Comparison of ENCODE assay signal across 15 cellular contexts in the genomic region with DNA sequence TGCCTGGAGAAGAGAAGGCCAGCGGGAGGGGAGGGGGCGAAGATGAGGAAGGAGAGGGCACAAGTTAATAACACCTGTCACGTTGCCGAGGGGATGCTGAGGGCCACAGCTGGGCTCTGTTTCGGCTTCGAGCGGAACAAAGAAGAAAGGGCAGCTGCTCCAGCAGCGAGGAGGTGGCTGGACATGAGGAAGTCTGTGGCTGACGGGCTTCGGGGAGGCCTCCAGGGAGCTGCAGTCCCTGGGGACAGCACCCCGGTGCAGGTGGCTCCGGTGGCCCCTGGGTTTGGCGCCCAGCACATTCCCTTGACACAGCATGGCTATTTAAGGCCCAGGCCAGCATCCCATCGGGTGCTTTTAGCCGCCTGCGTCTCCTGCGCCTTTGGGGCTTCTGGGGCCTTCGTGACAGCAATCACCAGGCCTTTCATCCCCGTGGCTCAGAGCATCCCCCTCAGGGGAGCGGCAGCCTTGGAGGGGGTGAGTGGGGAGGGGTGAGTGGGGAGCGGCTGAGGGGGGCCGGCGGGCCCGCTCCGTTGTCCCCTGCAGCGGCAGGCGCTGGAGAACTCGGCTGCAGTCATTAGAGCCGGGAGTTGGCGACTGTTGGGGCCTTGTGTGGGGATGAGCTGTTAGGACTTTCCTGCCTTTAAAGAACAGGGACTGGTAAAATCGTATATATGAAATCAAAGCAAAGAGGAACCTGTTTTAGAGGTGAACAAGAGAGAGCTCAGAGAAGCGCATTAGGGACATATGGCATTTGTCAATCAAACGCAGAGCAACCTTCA.
DNase-seq lines count a peak whose midpoint lies in the region; ATAC-seq, FAIRE-seq and TF ChIP-seq lines count a peak whose summit lies in the region.
"Had no signal": no experiment of that assay in that cellular context is flagged by ENCODE, and none has a peak within 500 bp of the region (broad histone marks: within the 10 kb centered on the region; RNA-seq: fewer than 3 reads in every experiment).

No MANE protein-coding gene starts in this region.

- no peak overlapping the region for H2BK12ac ChIP-seq in H1 (ENCODE audit: low read depth, low read length)

- H3K9me3 ChIP-seq in H1 (ENCODE audit: insufficient read depth in 2 of 2, low read depth in 1 of 2, low read length in 1 of 2), result no peaks in the 10 kb centered on the region

- 0 out of 2 replicates have a peak overlapping the region, but pooled peaks have one; percentile 53 for H2AK5ac ChIP-seq in H1 (ENCODE audit: low read depth, low read length)

- H2AFZ ChIP-seq in H1 (ENCODE audit: low read length), result no peak overlapping the region

- no peak for TF ChIP-seq POLR2A in H1 (IDR thresholded peaks at IDR 0.05; ENCODE audit: control extremely low read depth in 1 of 2, low read depth in 2 of 2, low read length in 2 of 2)

- no peak overlapping the region for H4K8ac ChIP-seq in H1 (ENCODE audit: extremely low read depth, insufficient read depth, low read length)

- no peak overlapping the region for H3K14ac ChIP-seq in H1 (ENCODE audit: insufficient read length)

- no peak for TF ChIP-seq RAD21 in H1 (IDR thresholded peaks at IDR 0.05 in 1 of 2, conservative IDR thresholded peaks at IDR 0.05 in 1 of 2; ENCODE audit: low read depth in 2 of 2, low read length in 2 of 2)

- H3K79me2 ChIP-seq in H1 (ENCODE audit: control insufficient read depth in 1 of 2, insufficient read depth in 2 of 2, low read length in 2 of 2), result no peaks in the 10 kb centered on the region

- no peak overlapping the region for H3K27ac ChIP-seq in H1 (ENCODE audit: low read depth, low read length)
- H3K27ac ChIP-seq: C4-2B had no signal

- no peak overlapping the region for H2BK120ac ChIP-seq in H1 (replicated peaks; ENCODE audit: low read depth, low read length)

- peak overlapping the region; percentile 55 for H3K27ac Mint-ChIP-seq in stimulated activated memory B cell treated with anti-CD40 and anti-IgM and Interleukin-4, amounts not matched to agents 10 μg/mL and 1 μg/mL and 100 μg/mL, for 72 hours
- H3K27ac Mint-ChIP-seq: activated naive CD8-positive, alpha-beta T cell treated with anti-CD3 and anti-CD28 coated beads, Interleukin-2, amount 10 ng/mL, durations not matched to agents 7 days and 5 days; progenitor cell of endocrine pancreas had no signal

- peaks cover 0 to 5% of the 10 kb centered on the region in 2 experiments for H4K20me1 ChIP-seq in H1 (replicated peaks in 1 of 2; ENCODE audit: control insufficient read depth in 1 of 2, insufficient read depth in 2 of 2, low read length in 2 of 2)

- H4K91ac ChIP-seq in H1 (replicated peaks; ENCODE audit: insufficient read length, low read length), result no peak overlapping the region

- H3K36me3 Mint-ChIP-seq in stimulated activated memory B cell treated with anti-CD40 and anti-IgM and Interleukin-4, amounts not matched to agents 10 μg/mL and 1 μg/mL and 100 μg/mL, for 72 hours, result no peaks in the 10 kb centered on the region
- H3K36me3 Mint-ChIP-seq: activated naive CD8-positive, alpha-beta T cell treated with anti-CD3 and anti-CD28 coated beads, Interleukin-2, amount 10 ng/mL, durations not matched to agents 7 days and 5 days had no signal

- H3K4ac ChIP-seq in H1 (replicated peaks; ENCODE audit: insufficient read length, low read depth, low read length), result no peak overlapping the region

- no peak overlapping the region for H2BK15ac ChIP-seq in H1 (ENCODE audit: low read length)

- H3K23me2 ChIP-seq in H1 (ENCODE audit: low read depth, low read length), result peaks cover 3% of the 10 kb centered on the region; the same call in 1 of the 2 replicates

- no peak overlapping the region for H2BK5ac ChIP-seq in H1 (ENCODE audit: low read depth, low read length)

- DNase-seq in H1 (ENCODE audit: low read depth in 1 of 2, low spot score in 2 of 2) (peak in 1 of 2 experiments; percentile 42), DMS153 (lab: John Stamatoyannopoulos, UW) (no peak), cortex of kidney (lab: John Stamatoyannopoulos, UW) (no peak)
- DNase-seq in effector CD4-positive, alpha-beta T cell, result no peak
- DNase-seq: activated naive CD8-positive, alpha-beta T cell treated with anti-CD3 and anti-CD28 coated beads, Interleukin-2, amount 10 ng/mL, durations not matched to agents 7 days and 5 days; effector memory CD8-positive, alpha-beta T cell; MV-4-11; NCI-H2107; SHP77 treated with DMSO at 0.1 percent for 48 hours; stimulated activated CD4-positive, alpha-beta T cell treated with anti-CD3 and anti-CD28 coated beads, Interleukin-12 subunit alpha, Interleukin-12 subunit beta, amount 100 ng/mL, for 4 hours had no signal

- H3K27me3 Mint-ChIP-seq in stimulated activated memory B cell treated with anti-CD40 and anti-IgM and Interleukin-4, amounts not matched to agents 10 μg/mL and 1 μg/mL and 100 μg/mL, for 72 hours, result peaks cover 9% of the 10 kb centered on the region

- no peaks in the 10 kb centered on the region for H3K79me1 ChIP-seq in H1 (ENCODE audit: low read depth, low read length)

- no peak overlapping the region for H4K5ac ChIP-seq in H1 (ENCODE audit: insufficient read length, low read depth, low read length)

- H3K18ac ChIP-seq in H1 (ENCODE audit: extremely low read depth, low read length), result no peak overlapping the region

- H3K23ac ChIP-seq in H1 (ENCODE audit: insufficient read length), result no peak overlapping the region

- no peak overlapping the region for H3K4me3 ChIP-seq in H1 (ENCODE audit: extremely low read depth in 1 of 4, insufficient read depth in 2 of 4, low read depth in 3 of 4, low read length in 4 of 4)

- H3K36me3 ChIP-seq in H1 (ENCODE audit: control insufficient read depth in 2 of 4, insufficient read depth in 4 of 4, low read length in 3 of 4), result no peaks in the 10 kb centered on the region

- no peak for TF ChIP-seq CTCF in H1 (IDR thresholded peaks at IDR 0.05; ENCODE audit: control extremely low read depth in 1 of 3, insufficient read depth in 1 of 3, low read depth in 1 of 3, low read length in 3 of 3)

- TF ChIP-seq EP300 in H1 (IDR thresholded peaks at IDR 0.05; ENCODE audit: borderline replicate concordance in 1 of 2, low read depth in 2 of 2, low read length in 2 of 2), result no peak

- H3K27me3 ChIP-seq in H1 (replicated peaks in 1 of 4; ENCODE audit: control insufficient read depth in 3 of 4, extremely low read depth in 1 of 4, insufficient read depth in 3 of 4, low read length in 3 of 4), result peaks cover 0 to 2% (median 0%) of the 10 kb centered on the region in 4 experiments; a peak in 1 of 7 replicates

- FAIRE-seq in H1 (lab: Jason Lieb, UNC), result no peak

- H3K4me1 Mint-ChIP-seq in stimulated activated memory B cell treated with anti-CD40 and anti-IgM and Interleukin-4, amounts not matched to agents 10 μg/mL and 1 μg/mL and 100 μg/mL, for 72 hours, result peaks cover 46% of the 10 kb centered on the region

- WGBS in H1 (ENCODE audit: extremely low coverage in 1 of 2, insufficient coverage in 1 of 2, insufficient read length in 1 of 2, insufficient replicate concordance in 2 of 2, low coverage in 1 of 2, low lambda C conversion rate in 2 of 2, missing lambda C conversion rate in 1 of 2), 2 experiments, result 93% methylated on average over 31 of the region's 33 CpGs; no CpG with 5 or more reads in 1 of the 2 experiments

- peaks cover 0 to 18% (median 4%) of the 10 kb centered on the region in 4 experiments; a peak in 3 of 7 replicates for H3K4me1 ChIP-seq in H1 (replicated peaks in 1 of 4; ENCODE audit: control insufficient read depth in 3 of 4, insufficient read depth in 4 of 4, low read length in 3 of 4)

- H3K9me3 Mint-ChIP-seq in stimulated activated memory B cell treated with anti-CD40 and anti-IgM and Interleukin-4, amounts not matched to agents 10 μg/mL and 1 μg/mL and 100 μg/mL, for 72 hours, result peaks cover 3% of the 10 kb centered on the region
- H3K9me3 Mint-ChIP-seq: activated naive CD8-positive, alpha-beta T cell treated with anti-CD3 and anti-CD28 coated beads, Interleukin-2, amount 10 ng/mL, durations not matched to agents 7 days and 5 days; effector memory CD8-positive, alpha-beta T cell had no signal

- no peak overlapping the region for H2BK20ac ChIP-seq in H1 (ENCODE audit: low read length)

- ATAC-seq in GM19043 (IDR thresholded peaks at IDR 0.05; ENCODE audit: low read depth, unreplicated experiment), result peak; percentile 32
- peak; percentile 38 for ATAC-seq in HG02973 (IDR thresholded peaks at IDR 0.05; ENCODE audit: unreplicated experiment)
- peak; percentile 72 for ATAC-seq in stimulated activated memory B cell treated with anti-CD40 and anti-IgM and Interleukin-4, amounts not matched to agents 10 μg/mL and 1 μg/mL and 100 μg/mL, for 72 hours
- ATAC-seq: effector memory CD8-positive, alpha-beta T cell had no signal

- POLR2A ChIA-PET in H1 (lab: Charles Lee; ENCODE audit: partially characterized antibody), result no interaction called here

- H3K4me2 ChIP-seq in H1 (ENCODE audit: insufficient read depth in 1 of 2, low read depth in 2 of 2, low read length in 2 of 2), result no peak overlapping the region

- CTCF ChIA-PET in H1 (lab: Charles Lee; ENCODE audit: partially characterized antibody), result interaction anchor here (2.3 kb wide), 1 partner anchor 11 kb away, joined by 7 read pairs; no protein-coding TSS in a partner anchor

- no peak overlapping the region for H3K9ac ChIP-seq in H1 (replicated peaks in 1 of 4; ENCODE audit: extremely low read depth in 1 of 4, low read depth in 3 of 4, low read length in 3 of 4)

- peak overlapping the region; percentile 61 for H3K4me3 Mint-ChIP-seq in stimulated activated memory B cell treated with anti-CD40 and anti-IgM and Interleukin-4, amounts not matched to agents 10 μg/mL and 1 μg/mL and 100 μg/mL, for 72 hours
- H3K4me3 Mint-ChIP-seq: activated naive CD8-positive, alpha-beta T cell treated with anti-CD3 and anti-CD28 coated beads, Interleukin-2, amount 10 ng/mL, durations not matched to agents 7 days and 5 days had no signal

- H3K56ac ChIP-seq in H1 (replicated peaks; ENCODE audit: insufficient read length, low read depth, low read length), result no peak overlapping the region

TF ChIP-seq in H1, 55 proteins besides CTCF, POLR2A, EP300 and RAD21 (continues in another document):
- TF ChIP-seq RNF2 (IDR thresholded peaks at IDR 0.05; ENCODE audit: borderline replicate concordance, low read depth, low read length, missing control alignments, poor library complexity, severe bottlenecking) (no peak), E2F6 (IDR thresholded peaks at IDR 0.05) (no peak), GABPA (IDR thresholded peaks at IDR 0.05; ENCODE audit: borderline replicate concordance, insufficient read depth, low read length) (no peak), KDM4A (IDR thresholded peaks at IDR 0.05; ENCODE audit: low read depth, low read length, severe bottlenecking) (no peak), CEBPB (IDR thresholded peaks at IDR 0.05; ENCODE audit: low read depth, low read length) (no peak), BRCA1 (IDR thresholded peaks at IDR 0.05; ENCODE audit: low read depth, low read length) (no peak), CHD2 (IDR thresholded peaks at IDR 0.05; ENCODE audit: low read length) (no peak), POU5F1 (IDR thresholded peaks at IDR 0.05; ENCODE audit: low read depth, low read length) (no peak)
